In genomic region chr10:119103687-119104652, GRCh38 we compare ENCODE assay signal across 8 cellular contexts. TPM values are rescaled to one million over a fixed set of nuclear protein-coding genes. Genes with fewer than 3 reads are reported as not detected.
A peak's percentile ranks its signal among the peaks of the same experiment; 100 is the strongest.
DNase-seq lines count a peak whose midpoint lies in the region; TF ChIP-seq lines count a peak whose summit lies in the region.

Gene DENND10, plus strand, starts transcription at chr10:119104113. Its CDS starts 30 bp downstream, at chr10:119104143.

- H3K9me3 ChIP-seq in HEK293 (ENCODE audit: control insufficient read depth, insufficient read depth, low read depth, low read length) = no peaks in the 10 kb centered on the region

- CTCF ChIA-PET in HEK293 (lab: Yijun Ruan, JAX) = interaction anchor here (0.6 kb wide), 4 partner anchors 22 to 491 kb away, joined by 3 read pairs; no protein-coding TSS in a partner anchor

- H3K27me3 ChIP-seq in kidney epithelial cell (ENCODE audit: control insufficient read depth, insufficient read depth, low read length) = no peaks in the 10 kb centered on the region

- peak within 1 kb of the TSS; percentile 65 for H3K4me3 ChIP-seq in HEK293 (ENCODE audit: low read depth, low read length)
- H3K4me3 ChIP-seq in kidney epithelial cell (ENCODE audit: low read depth, low read length) = peak within 1 kb of the TSS; percentile 65

- TF ChIP-seq CTCF in HEK293 (tag by site-specific recombination; IDR thresholded peaks at IDR 0.05) (no peak), kidney epithelial cell (IDR thresholded peaks at IDR 0.05; ENCODE audit: insufficient read depth, low read length, poor library complexity, severe bottlenecking) (no peak)

- POLR2A ChIA-PET in HEK293 (lab: Yijun Ruan, JAX) = interaction anchor here (0.6 to 2.5 kb wide), 14 partner anchors 9 to 649 kb away, joined by 3 to 19 read pairs (median 6); partner anchors contain the start of genes CACUL1, EIF3A and SFXN4

- DNase-seq in DMS 273 (lab: John Stamatoyannopoulos, UW; ENCODE audit: unreplicated experiment) (peak; percentile 77), DMS 273 treated with DMSO at 0.1 percent for 48 hours (lab: John Stamatoyannopoulos, UW) (no peak), NAMALWA (ENCODE audit: low spot score) (peak; percentile 75), cerebellum (ENCODE audit: low spot score) (peak; percentile 97), kidney epithelial cell (ENCODE audit: low read depth) (no peak)
- DNase-seq in activated CD4-positive, CD25-positive, alpha-beta regulatory T cell treated with anti-CD3 and anti-CD28 coated beads, Interleukin-2, amount 50 U/mL, for 72 hours = peak; percentile 78
- DNase-seq in stimulated activated CD4-positive, alpha-beta T cell treated with anti-CD3 and anti-CD28 coated beads, Interleukin-15, amount 100 ng/mL, for 1 hour (ENCODE audit: low read depth in 1 of 2, low spot score in 1 of 2) = peak; percentile 54 to 65

- peak within 1 kb of the TSS; percentile 71; the same call in 1 of the 2 replicates for H3K27ac ChIP-seq in HEK293 (ENCODE audit: extremely low read depth, low read depth, low read length)

- peaks cover 6% of the 10 kb centered on the region for H3K4me1 ChIP-seq in HEK293 (ENCODE audit: control insufficient read depth, insufficient read depth, low read length)

- H3K36me3 ChIP-seq in HEK293 (ENCODE audit: control insufficient read depth in 2 of 2, insufficient read depth in 1 of 2, low read length in 2 of 2) = peaks cover 17 to 33% of the 10 kb centered on the region in 2 experiments; a peak in 2 of 3 replicates
- H3K36me3 ChIP-seq in kidney epithelial cell (ENCODE audit: control insufficient read depth, insufficient read depth, low read length) = no peaks in the 10 kb centered on the region

TF ChIP-seq in HEK293, 187 proteins besides CTCF, POLR2A, EP300 and RAD21 (continues in another document):
- TF ChIP-seq ZBTB10 (tag by site-specific recombination; IDR thresholded peaks at IDR 0.05) (no peak), BCL11B (tag by site-specific recombination; IDR thresholded peaks at IDR 0.05; ENCODE audit: low read depth) (no peak), ZNF529 (tag by site-specific recombination; IDR thresholded peaks at IDR 0.05; ENCODE audit: insufficient replicate concordance) (no peak), ZBTB21 (tag by site-specific recombination; IDR thresholded peaks at IDR 0.05) (no peak), ZEB2 (tag by site-specific recombination; IDR thresholded peaks at IDR 0.05) (no peak), ZFHX2 (tag by site-specific recombination; conservative IDR thresholded peaks at IDR 0.05) (no peak), ZIC2 (tag by site-specific recombination; IDR thresholded peaks at IDR 0.05) (no peak), ZNF558 (tag by site-specific recombination; IDR thresholded peaks at IDR 0.05) (no peak), ZNF10 (tag by site-specific recombination; IDR thresholded peaks at IDR 0.05) (no peak), ZNF785 (tag by site-specific recombination; IDR thresholded peaks at IDR 0.05) (no peak), HOXC10 (CRISPR knock-in tag; IDR thresholded peaks at IDR 0.05) (no peak), ZNF350 (tag by site-specific recombination; IDR thresholded peaks at IDR 0.05) (no peak), ZNF132 (tag by site-specific recombination; IDR thresholded peaks at IDR 0.05; ENCODE audit: borderline replicate concordance) (no peak), ZNF544 (tag by site-specific recombination; IDR thresholded peaks at IDR 0.05) (no peak), PBX3 (CRISPR knock-in tag; IDR thresholded peaks at IDR 0.05) (0 out of 2 replicates have a peak, but pooled peaks have one; percentile 42), ZNF404 (tag by site-specific recombination; IDR thresholded peaks at IDR 0.05) (no peak), ZBTB1 (tag by site-specific recombination; IDR thresholded peaks at IDR 0.05) (no peak), PRDM2 (tag by site-specific recombination; IDR thresholded peaks at IDR 0.05; ENCODE audit: borderline replicate concordance) (0 out of 2 replicates have a peak, but pooled peaks have one; percentile 41), ZBTB6 (tag by site-specific recombination; IDR thresholded peaks at IDR 0.05) (no peak), ZNF555 (tag by site-specific recombination; conservative IDR thresholded peaks at IDR 0.05) (no peak), ZNF37A (tag by site-specific recombination; IDR thresholded peaks at IDR 0.05) (no peak), ZNF514 (tag by site-specific recombination; IDR thresholded peaks at IDR 0.05) (no peak), ZNF335 (tag by site-specific recombination; conservative IDR thresholded peaks at IDR 0.05) (peak; percentile 79)

RNA-seq across cellular contexts. Expression of gene DENND10, which starts in this region (rescaled TPM):
- total RNA-seq in cerebellum (36.7 TPM), kidney epithelial cell (58.1 and 78.7 TPM in 2 replicates)

Comparison
In these comparisons a context has a peak if more than half of its experiments do, and no peak if none do; other contexts are left out.
1. DNase-seq: peak in DMS 273 (single experiment), NAMALWA (single experiment), activated CD4-positive, CD25-positive, alpha-beta regulatory T cell treated with anti-CD3 and anti-CD28 coated beads, Interleukin-2, amount 50 U/mL, for 72 hours (single experiment), cerebellum (single experiment) and stimulated activated CD4-positive, alpha-beta T cell treated with anti-CD3 and anti-CD28 coated beads, Interleukin-15, amount 100 ng/mL, for 1 hour (2 of 2); none in DMS 273 treated with DMSO at 0.1 percent for 48 hours (single experiment) and kidney epithelial cell (single experiment).